ENCODE assay signal across 13 cellular contexts in genomic region chr1:100928128-100928527, GRCh38. TPM values are rescaled to one million over a fixed set of nuclear protein-coding genes. Genes with fewer than 3 reads are reported as not detected.
DNase-seq lines count a peak whose midpoint lies in the region; ATAC-seq, FAIRE-seq and TF ChIP-seq lines count a peak whose summit lies in the region.
"Had no signal": no experiment of that assay in that cellular context is flagged by ENCODE, and none has a peak within 500 bp of the region (broad histone marks: within the 10 kb centered on the region; RNA-seq: fewer than 3 reads in every experiment).

No MANE protein-coding gene starts in this region.

- POLR2A ChIA-PET in HepG2 (lab: Yijun Ruan, JAX), result no interaction called here
- POLR2A ChIA-PET in H1 (lab: Charles Lee; ENCODE audit: partially characterized antibody), result no interaction called here

- ATAC-seq in HepG2 (peak; percentile 55; the same call in 2 of the 3 replicates), right lobe of liver (no peak), GM19351 (IDR thresholded peaks at IDR 0.05; ENCODE audit: unreplicated experiment) (no peak)

- no peak overlapping the region for H3K18ac ChIP-seq in H1 (ENCODE audit: extremely low read depth, low read length)

- H4K5ac ChIP-seq in H1 (ENCODE audit: insufficient read length, low read depth, low read length), result no peak overlapping the region

- in situ Hi-C loops in HepG2 (cut with HindIII; ENCODE audit: extremely low pct_ligation_motif_present, low pct_unique_long_range_greater_than_20kb), result loop anchor here (5.0 kb wide), 1 partner anchor 309 kb away; the partner anchor contains the start of gene S1PR1

- no peaks in the 10 kb centered on the region for H3K9me2 ChIP-seq in OCI-LY1 (ENCODE audit: low read depth, low read length)

- TF ChIP-seq EP300 in HepG2 (IDR thresholded peaks at IDR 0.05; ENCODE audit: low read depth in 2 of 2, low read length in 2 of 2), result no peak
- no peak for TF ChIP-seq EP300 in HepG2 (CRISPR knock-in tag; IDR thresholded peaks at IDR 0.05; ENCODE audit: borderline replicate concordance)
- TF ChIP-seq EP300 in H1 (IDR thresholded peaks at IDR 0.05; ENCODE audit: borderline replicate concordance in 1 of 2, low read depth in 2 of 2, low read length in 2 of 2), result no peak

- H2BK15ac ChIP-seq in H1 (ENCODE audit: low read length), result no peak overlapping the region

- no peaks in the 10 kb centered on the region; the same call in 1 of the 2 replicates for H3K79me1 ChIP-seq in H1 (ENCODE audit: low read depth, low read length)

- no peak overlapping the region for H2BK20ac ChIP-seq in H1 (ENCODE audit: low read length)

- H3K79me2 ChIP-seq in HepG2 (ENCODE audit: insufficient read depth, low read length), result no peaks in the 10 kb centered on the region
- no peaks in the 10 kb centered on the region for H3K79me2 ChIP-seq in OCI-LY1 (ENCODE audit: insufficient read depth, low read length)
- no peaks in the 10 kb centered on the region for H3K79me2 ChIP-seq in H1 (ENCODE audit: control insufficient read depth in 1 of 2, insufficient read depth in 2 of 2, low read length in 2 of 2)

- TF ChIP-seq RAD21 in HepG2 (CRISPR knock-in tag; IDR thresholded peaks at IDR 0.05), result no peak
- peak; percentile 28 to 36; a peak in 3 of 4 replicates for TF ChIP-seq RAD21 in H1 (IDR thresholded peaks at IDR 0.05 in 1 of 2, conservative IDR thresholded peaks at IDR 0.05 in 1 of 2; ENCODE audit: low read depth in 2 of 2, low read length in 2 of 2)

- no peak overlapping the region for H2AFZ ChIP-seq in HepG2 (ENCODE audit: low read length)
- no peak overlapping the region for H2AFZ ChIP-seq in OCI-LY1 (ENCODE audit: low read length)
- no peak overlapping the region for H2AFZ ChIP-seq in H1 (ENCODE audit: low read length)

- no peak overlapping the region for H3K4ac ChIP-seq in H1 (replicated peaks; ENCODE audit: insufficient read length, low read depth, low read length)

- BruUV-seq in HepG2 (replicated peaks; lab: Mats Ljungman, UMichigan), result no TSS peak

- no peak overlapping the region for H3K9ac ChIP-seq in HepG2 (ENCODE audit: insufficient read depth, low read depth, low read length)
- no peak overlapping the region for H3K9ac ChIP-seq in OCI-LY1 (ENCODE audit: low read length)
- no peak overlapping the region for H3K9ac ChIP-seq in H1 (replicated peaks in 1 of 4; ENCODE audit: extremely low read depth in 1 of 4, low read depth in 3 of 4, low read length in 3 of 4)
- H3K9ac ChIP-seq: BLaER1 had no signal

- no peak overlapping the region for H4K91ac ChIP-seq in H1 (replicated peaks; ENCODE audit: insufficient read length, low read length)

- H2AK5ac ChIP-seq in H1 (ENCODE audit: low read depth, low read length), result no peak overlapping the region

- no peak overlapping the region for H2BK12ac ChIP-seq in H1 (ENCODE audit: low read depth, low read length)

- intact Hi-C loops in HepG2 (cut with micrococcal nuclease; ENCODE audit: unreplicated experiment), result no loop called here
- intact Hi-C loops in right lobe of liver (cut with DNase I), result no loop called here
- intact Hi-C loops in tibial artery (cut with DNase I; ENCODE audit: low total_unique reads), result no loop called here

- H3K27me3 ChIP-seq in HepG2 (ENCODE audit: control insufficient read depth in 1 of 2, insufficient read depth in 2 of 2, low read length in 2 of 2), result no peaks in the 10 kb centered on the region
- H3K27me3 ChIP-seq in right lobe of liver, result no peaks in the 10 kb centered on the region
- no peaks in the 10 kb centered on the region for H3K27me3 ChIP-seq in OCI-LY1 (ENCODE audit: insufficient read depth, low read length)
- no peaks in the 10 kb centered on the region for H3K27me3 ChIP-seq in H1 (replicated peaks in 1 of 4; ENCODE audit: control insufficient read depth in 3 of 4, extremely low read depth in 1 of 4, insufficient read depth in 3 of 4, low read length in 3 of 4)
- H3K27me3 ChIP-seq in tibial artery, result no peaks in the 10 kb centered on the region
- H3K27me3 ChIP-seq: BLaER1, testis had no signal

- DNase-seq in HepG2 (ENCODE audit: low spot score), result no peak
- no peak for DNase-seq in right lobe of liver
- DNase-seq in H1 (ENCODE audit: low read depth in 1 of 2, low spot score in 2 of 2), result no peak
- DNase-seq in tibial artery, result no peak
- no peak for DNase-seq in GM19240 (ENCODE audit: insufficient read length, low spot score)
- DNase-seq in amniotic stem cell (lab: John Stamatoyannopoulos, UW), result no peak
- DNase-seq: midbrain; NCI-H1092 treated with DMSO at 0.1 percent for 48 hours; NK-92 treated with Interleukin-12 subunit alpha and Interleukin-12 subunit beta, amount 100 ng/mL, for 24 hours; testis had no signal

- CTCF ChIA-PET in HepG2 (lab: Yijun Ruan, JAX; ENCODE audit: low intra/inter-chr PET ratio, low total read pairs), result no interaction called here
- CTCF ChIA-PET in H1 (lab: Charles Lee; ENCODE audit: partially characterized antibody), result interaction anchor here (1.0 to 1.3 kb wide), 2 partner anchors 31 to 47 kb away, joined by 3 to 4 read pairs; no protein-coding TSS in a partner anchor

- TF ChIP-seq POLR2A in HepG2 (IDR thresholded peaks at IDR 0.05; ENCODE audit: insufficient read depth in 1 of 2, low read depth in 2 of 2, low read length in 2 of 2) (no peak), right lobe of liver (IDR thresholded peaks at IDR 0.05) (no peak), H1 (IDR thresholded peaks at IDR 0.05; ENCODE audit: control extremely low read depth in 1 of 2, low read depth in 2 of 2, low read length in 2 of 2) (no peak)

- H3K9me3 ChIP-seq in HepG2 (ENCODE audit: low read length) (no peaks in the 10 kb centered on the region), right lobe of liver (no peaks in the 10 kb centered on the region), OCI-LY1 (ENCODE audit: low read length) (no peaks in the 10 kb centered on the region), H1 (ENCODE audit: insufficient read depth in 2 of 2, low read depth in 1 of 2, low read length in 1 of 2) (no peaks in the 10 kb centered on the region), tibial artery (no peaks in the 10 kb centered on the region)
- H3K9me3 ChIP-seq: BLaER1, testis had no signal

- no peak overlapping the region for H2BK120ac ChIP-seq in H1 (replicated peaks; ENCODE audit: low read depth, low read length)

- H3K56ac ChIP-seq in H1 (replicated peaks; ENCODE audit: insufficient read length, low read depth, low read length), result no peak overlapping the region

- no peaks in the 10 kb centered on the region for H3F3A ChIP-seq in OCI-LY1 (ENCODE audit: insufficient read depth, low read length)

- no peaks in the 10 kb centered on the region for H3K23me2 ChIP-seq in H1 (ENCODE audit: low read depth, low read length)

- H4K8ac ChIP-seq in H1 (ENCODE audit: extremely low read depth, insufficient read depth, low read length), result no peak overlapping the region

- H3K4me1 ChIP-seq in HepG2 (ENCODE audit: insufficient read depth, low read length) (no peaks in the 10 kb centered on the region), right lobe of liver (no peaks in the 10 kb centered on the region), OCI-LY1 (ENCODE audit: insufficient read depth, low read length, severe bottlenecking) (no peaks in the 10 kb centered on the region), H1 (replicated peaks in 1 of 4; ENCODE audit: control insufficient read depth in 3 of 4, insufficient read depth in 4 of 4, low read length in 3 of 4) (no peaks in the 10 kb centered on the region), tibial artery (no peaks in the 10 kb centered on the region)
- H3K4me1 ChIP-seq: testis had no signal

- no peak overlapping the region for H3K23ac ChIP-seq in H1 (ENCODE audit: insufficient read length)

- no peak overlapping the region for H3K14ac ChIP-seq in H1 (ENCODE audit: insufficient read length)

- FAIRE-seq in HepG2 (lab: Jason Lieb, UNC), result no peak
- FAIRE-seq in H1 (lab: Jason Lieb, UNC), result no peak

- H3K4me2 ChIP-seq in HepG2 (ENCODE audit: low read depth, low read length) (no peak overlapping the region), OCI-LY1 (ENCODE audit: low read length) (no peak overlapping the region), H1 (ENCODE audit: insufficient read depth in 1 of 2, low read depth in 2 of 2, low read length in 2 of 2) (no peak overlapping the region)
- H3K4me2 ChIP-seq: BLaER1 had no signal

- no peak overlapping the region for H2BK5ac ChIP-seq in H1 (ENCODE audit: low read depth, low read length)

- TF ChIP-seq CTCF in HepG2 (CRISPR knock-in tag; IDR thresholded peaks at IDR 0.05), result no peak
- TF ChIP-seq CTCF in right lobe of liver (IDR thresholded peaks at IDR 0.05), result peak in 1 of 4 donors; percentile 17
- peak; percentile 24; the same call in 1 of the 2 replicates for TF ChIP-seq CTCF in OCI-LY1 (IDR thresholded peaks at IDR 0.05; ENCODE audit: low read length)
- peak in 2 of 3 experiments; percentile 25 to 44; a peak in 2 of 4 replicates for TF ChIP-seq CTCF in H1 (IDR thresholded peaks at IDR 0.05; ENCODE audit: control extremely low read depth in 1 of 3, insufficient read depth in 1 of 3, low read depth in 1 of 3, low read length in 3 of 3)
- no peak for TF ChIP-seq CTCF in tibial artery (IDR thresholded peaks at IDR 0.05)

- H3K4me3 ChIP-seq in HepG2 (replicated peaks in 1 of 3; ENCODE audit: insufficient read depth in 1 of 3, low read depth in 2 of 3, low read length in 3 of 3) (no peak overlapping the region), right lobe of liver (no peak overlapping the region), OCI-LY1 (ENCODE audit: low read depth, low read length, poor library complexity, severe bottlenecking) (no peak overlapping the region), H1 (ENCODE audit: extremely low read depth in 1 of 4, insufficient read depth in 2 of 4, low read depth in 3 of 4, low read length in 4 of 4) (no peak overlapping the region), tibial artery (no peak overlapping the region)
- H3K4me3 ChIP-seq: BLaER1, testis had no signal

- 92% methylated on average over 3 of the region's 3 CpGs for WGBS in HepG2 (ENCODE audit: low lambda C conversion rate)
- 88% methylated on average over 3 of the region's 3 CpGs for WGBS in right lobe of liver (ENCODE audit: insufficient coverage, low coverage, low lambda C conversion rate, missing lambda C conversion rate)
- 68% methylated on average over 3 of the region's 3 CpGs; no CpG with 5 or more reads in 1 of the 2 experiments for WGBS in H1 (ENCODE audit: extremely low coverage in 1 of 2, insufficient coverage in 1 of 2, insufficient read length in 1 of 2, insufficient replicate concordance in 2 of 2, low coverage in 1 of 2, low lambda C conversion rate in 2 of 2, missing lambda C conversion rate in 1 of 2), 2 experiments

- no peak overlapping the region for H3K27ac ChIP-seq in HepG2 (ENCODE audit: extremely low read length, insufficient read depth, low read length)
- H3K27ac ChIP-seq in right lobe of liver, result no peak overlapping the region
- no peak overlapping the region for H3K27ac ChIP-seq in OCI-LY1 (ENCODE audit: low read depth, low read length, poor library complexity, severe bottlenecking)
- H3K27ac ChIP-seq in H1 (ENCODE audit: low read depth, low read length), result no peak overlapping the region
- no peak overlapping the region for H3K27ac ChIP-seq in tibial artery
- H3K27ac ChIP-seq: BLaER1, testis had no signal

- H4K20me1 ChIP-seq in HepG2 (ENCODE audit: insufficient read depth, low read length) (no peaks in the 10 kb centered on the region), OCI-LY1 (ENCODE audit: insufficient read depth, low read length) (no peaks in the 10 kb centered on the region), H1 (replicated peaks in 1 of 2; ENCODE audit: control insufficient read depth in 1 of 2, insufficient read depth in 2 of 2, low read length in 2 of 2) (no peaks in the 10 kb centered on the region)
- H4K20me1 ChIP-seq: BLaER1 had no signal

- peaks cover 0 to 26% of the 10 kb centered on the region in 2 experiments; a peak in 4 of 5 replicates for H3K36me3 ChIP-seq in HepG2 (replicated peaks in 1 of 2; ENCODE audit: control insufficient read depth in 1 of 2, insufficient read depth in 2 of 2, low read length in 2 of 2)
- H3K36me3 ChIP-seq in right lobe of liver, result peaks cover 0 to 3% (median 0%) of the 10 kb centered on the region in 4 donors
- H3K36me3 ChIP-seq in OCI-LY1 (ENCODE audit: insufficient read depth, low read length), result peaks cover 23% of the 10 kb centered on the region
- peaks cover 0 to 11% (median 4%) of the 10 kb centered on the region in 4 experiments; a peak in 3 of 8 replicates for H3K36me3 ChIP-seq in H1 (ENCODE audit: control insufficient read depth in 2 of 4, insufficient read depth in 4 of 4, low read length in 3 of 4)
- H3K36me3 ChIP-seq in tibial artery, result peaks cover 0 to 16% (median 2%) of the 10 kb centered on the region in 3 donors

RNA-seq across cellular contexts. Expression of gene SLC30A7, which starts 32.2 kb away (rescaled TPM):
- total RNA-seq in HepG2 (2016; rRNA removed; fragmentation: Illumina TruSeq; extraction: Trizol) (27.4 and 40.8 TPM in 2 replicates), right lobe of liver (10 to 100 TPM; 19.1 to 32.2 (median 23.3) TPM)
- 13.4 and 16.0 TPM in 2 replicates for total RNA-seq in HepG2 (2016; cell fraction: cytosol; rRNA removed; fragmentation: Illumina TruSeq; extraction: Trizol; ENCODE audit: low read depth)
- total RNA-seq in HepG2 (2016; cell fraction: insoluble cytoplasmic fraction; rRNA removed; fragmentation: Illumina TruSeq; extraction: Trizol), result 25.9 and 40.2 TPM in 2 replicates
- 8.9 and 10.3 TPM in 2 replicates for total RNA-seq in HepG2 (2016; cell fraction: membrane; rRNA removed; fragmentation: Illumina TruSeq; extraction: Trizol)
- total RNA-seq in HepG2 (2016; cell fraction: nucleus; rRNA removed; fragmentation: Illumina TruSeq; extraction: Trizol), result 46.2 and 56.7 TPM in 2 replicates
- polyA plus RNA-seq in HepG2 (2011; rRNA removed) (8.3 and 8.9 TPM in 2 replicates), H1 (2011; rRNA removed) (3.5 and 5.5 TPM in 2 replicates)
- polyA plus RNA-seq in HepG2 (2011; cell fraction: cytosol; rRNA removed), result 3.4 and 6.7 TPM in 2 replicates
- polyA plus RNA-seq in HepG2 (2011; cell fraction: nucleus; rRNA removed), result 6.1 and 9.3 TPM in 2 replicates
- polyA plus RNA-seq in HepG2 (2012), result 6.4 and 6.7 TPM in 2 replicates
- 0.55 and 0.59 TPM in 2 replicates for polyA plus RNA-seq in HepG2 (2016; cell fraction: cytosol; fragmentation: Illumina TruSeq; extraction: Trizol; ENCODE audit: low read depth)
- 8.2 and 8.3 TPM in 2 replicates for polyA plus RNA-seq in HepG2 (2016; cell fraction: insoluble cytoplasmic fraction; fragmentation: Illumina TruSeq; extraction: Trizol; ENCODE audit: low read depth)
- polyA plus RNA-seq in HepG2 (2016; cell fraction: membrane; fragmentation: Illumina TruSeq; extraction: Trizol; ENCODE audit: low read depth), result 1.1 and 1.5 TPM in 2 replicates
- polyA plus RNA-seq in HepG2 (2016; cell fraction: nucleus; fragmentation: Illumina TruSeq; extraction: Trizol; ENCODE audit: insufficient read depth, low read depth), result 22.6 and 23.4 TPM in 2 replicates
- polyA minus RNA-seq in HepG2 (2011; rRNA and poly(A)+ RNA removed; ENCODE audit: low replicate concordance), result 19.9 and 29.7 TPM in 2 replicates
- 16.4 and 22.7 TPM in 2 replicates for polyA minus RNA-seq in HepG2 (2011; cell fraction: cytosol; rRNA and poly(A)+ RNA removed)
- 19.2 and 20.5 TPM in 2 replicates for polyA minus RNA-seq in HepG2 (2011; cell fraction: nucleus; rRNA and poly(A)+ RNA removed)
- total RNA-seq in H1 (2021; fragmentation: NEBNext Ultra II Directional; extraction: Animal tissue kit (Norgen Biotek cat#: 25700)), result 18.9 and 22.1 TPM in 2 replicates
- polyA plus RNA-seq in H1 (2011; cell fraction: cytosol; rRNA removed), result 4.6 TPM
- polyA plus RNA-seq in H1 (2011; cell fraction: nucleus; rRNA removed), result 4.0 TPM
- 5.1 to 7.3 TPM (median 6.3 TPM) in 4 replicates for polyA plus RNA-seq in H1 (2012, experiment 1 of 2)
- 0.67 TPM for polyA plus RNA-seq in H1 (2012, experiment 2 of 2)
- 15.3 TPM for polyA plus RNA-seq in H1 (2013, experiment 1 of 2)
- polyA plus RNA-seq in H1 (2013, experiment 2 of 2), result 17.0 TPM
- 20.9 and 25.4 TPM in 2 replicates for polyA minus RNA-seq in H1 (2011; rRNA and poly(A)+ RNA removed)
- polyA minus RNA-seq in H1 (2011; cell fraction: cytosol; rRNA and poly(A)+ RNA removed), result 8.3 TPM
- 16.5 TPM for polyA minus RNA-seq in H1 (2011; cell fraction: nucleus; rRNA and poly(A)+ RNA removed)

RNA-seq across cellular contexts. Expression of gene EXTL2, which starts 33.5 kb away (rescaled TPM):
- 18.8 and 23.5 TPM in 2 replicates for total RNA-seq in HepG2 (2016; rRNA removed; fragmentation: Illumina TruSeq; extraction: Trizol)
- total RNA-seq in HepG2 (2016; cell fraction: cytosol; rRNA removed; fragmentation: Illumina TruSeq; extraction: Trizol; ENCODE audit: low read depth), result 2.2 and 2.6 TPM in 2 replicates
- 18.7 and 25.4 TPM in 2 replicates for total RNA-seq in HepG2 (2016; cell fraction: insoluble cytoplasmic fraction; rRNA removed; fragmentation: Illumina TruSeq; extraction: Trizol)
- 10.3 and 10.4 TPM in 2 replicates for total RNA-seq in HepG2 (2016; cell fraction: membrane; rRNA removed; fragmentation: Illumina TruSeq; extraction: Trizol)
- 33.3 and 34.8 TPM in 2 replicates for total RNA-seq in HepG2 (2016; cell fraction: nucleus; rRNA removed; fragmentation: Illumina TruSeq; extraction: Trizol)
- 16.0 and 22.0 TPM in 2 replicates for polyA plus RNA-seq in HepG2 (2011; rRNA removed)
- polyA plus RNA-seq in HepG2 (2011; cell fraction: cytosol; rRNA removed), result 6.5 and 12.0 TPM in 2 replicates
- polyA plus RNA-seq in HepG2 (2011; cell fraction: nucleus; rRNA removed), result 13.3 and 16.1 TPM in 2 replicates
- polyA plus RNA-seq in HepG2 (2012), result 12.7 and 13.2 TPM in 2 replicates
- 2.0 and 2.8 TPM in 2 replicates for polyA plus RNA-seq in HepG2 (2016; cell fraction: cytosol; fragmentation: Illumina TruSeq; extraction: Trizol; ENCODE audit: low read depth)
- 12.7 and 16.6 TPM in 2 replicates for polyA plus RNA-seq in HepG2 (2016; cell fraction: insoluble cytoplasmic fraction; fragmentation: Illumina TruSeq; extraction: Trizol; ENCODE audit: low read depth)
- 6.5 and 6.9 TPM in 2 replicates for polyA plus RNA-seq in HepG2 (2016; cell fraction: membrane; fragmentation: Illumina TruSeq; extraction: Trizol; ENCODE audit: low read depth)
- polyA plus RNA-seq in HepG2 (2016; cell fraction: nucleus; fragmentation: Illumina TruSeq; extraction: Trizol; ENCODE audit: insufficient read depth, low read depth), result 37.2 and 44.6 TPM in 2 replicates
- 5.6 TPM in 2 replicates for polyA minus RNA-seq in HepG2 (2011; rRNA and poly(A)+ RNA removed; ENCODE audit: low replicate concordance)
- 7.3 and 9.6 TPM in 2 replicates for polyA minus RNA-seq in HepG2 (2011; cell fraction: cytosol; rRNA and poly(A)+ RNA removed)
- 39.4 and 47.2 TPM in 2 replicates for polyA minus RNA-seq in HepG2 (2011; cell fraction: nucleus; rRNA and poly(A)+ RNA removed)
- total RNA-seq in right lobe of liver, result 1 to 10 TPM; 5.2 to 8.7 (median 7.4) TPM
- 49.6 and 54.7 TPM in 2 replicates for total RNA-seq in H1 (2021; fragmentation: NEBNext Ultra II Directional; extraction: Animal tissue kit (Norgen Biotek cat#: 25700))
- polyA plus RNA-seq in H1 (2011; rRNA removed), result 13.7 and 27.1 TPM in 2 replicates
- 26.1 TPM for polyA plus RNA-seq in H1 (2011; cell fraction: cytosol; rRNA removed)
- polyA plus RNA-seq in H1 (2011; cell fraction: nucleus; rRNA removed), result 20.0 TPM
- 20.1 to 40.9 TPM (median 27.1 TPM) in 4 replicates for polyA plus RNA-seq in H1 (2012, experiment 1 of 2)
- 4.4 TPM for polyA plus RNA-seq in H1 (2012, experiment 2 of 2)
- polyA plus RNA-seq in H1 (2013, experiment 1 of 2), result 69.3 TPM
- polyA plus RNA-seq in H1 (2013, experiment 2 of 2), result 70.9 TPM
- 30.6 and 50.7 TPM in 2 replicates for polyA minus RNA-seq in H1 (2011; rRNA and poly(A)+ RNA removed)
- polyA minus RNA-seq in H1 (2011; cell fraction: cytosol; rRNA and poly(A)+ RNA removed), result 19.4 TPM
- 49.5 TPM for polyA minus RNA-seq in H1 (2011; cell fraction: nucleus; rRNA and poly(A)+ RNA removed)

Comparison
In these comparisons a context has a peak if more than half of its experiments do, and no peak if none do; other contexts are left out.
1. CTCF ChIP-seq: peak in OCI-LY1 (single experiment) and H1 (2 of 3); none in HepG2 (single experiment) and tibial artery (0 of 2).
2. Of the 41 proteins assayed by ChIP-seq in both HepG2 and H1: peak only in HepG2: none; only in H1: CTCF and RAD21; in both: none; in neither: 39.